In genomic region chr9:76013797-76014196, GRCh38 we compare ENCODE assay signal across 20 cellular contexts.
"Had no signal": no experiment of that assay in that cellular context is flagged by ENCODE, and none has a peak within 500 bp of the region (broad histone marks: within the 10 kb centered on the region; RNA-seq: fewer than 3 reads in every experiment).

No MANE protein-coding gene starts in this region.

- ATAC-seq: heart left ventricle; left lobe of liver; natural killer cell; psoas muscle; right cardiac atrium; stimulated activated effector memory CD8-positive, alpha-beta T cell treated with anti-CD3 and anti-CD28 coated beads, Interleukin-12 subunit alpha, Interleukin-12 subunit beta, amount 100 ng/mL, for 72 hours had no signal

- DNase-seq: dorsolateral prefrontal cortex; effector CD4-positive, alpha-beta T cell; heart left ventricle; kidney; natural killer cell; occipital lobe; ovary; posterior cingulate gyrus; psoas muscle; right cardiac atrium; sigmoid colon; stimulated activated CD4-positive, alpha-beta T cell treated with anti-CD3 and anti-CD28 coated beads, Interleukin-2, amount 100 ng/mL, for 24 hours; stimulated activated CD4-positive, alpha-beta T cell treated with anti-CD3 and anti-CD28 coated beads, Interleukin-4, amount 100 ng/mL, for 24 hours; stimulated activated naive CD4-positive, alpha-beta T cell treated with Interleukin-2 at 50 U/mL for 16 hours; stomach; thyroid gland; trophoblast cell had no signal

- H3K4me3 Mint-ChIP-seq: memory B cell; natural killer cell; stimulated activated effector memory CD8-positive, alpha-beta T cell treated with anti-CD3 and anti-CD28 coated beads, Interleukin-12 subunit alpha, Interleukin-12 subunit beta, amount 100 ng/mL, for 72 hours had no signal

- H3K9me3 Mint-ChIP-seq: natural killer cell had no signal

- H3K36me3 Mint-ChIP-seq: memory B cell; natural killer cell; stimulated activated effector memory CD8-positive, alpha-beta T cell treated with anti-CD3 and anti-CD28 coated beads, Interleukin-12 subunit alpha, Interleukin-12 subunit beta, amount 100 ng/mL, for 72 hours had no signal

- H3K4me1 Mint-ChIP-seq: memory B cell; natural killer cell; stimulated activated effector memory CD8-positive, alpha-beta T cell treated with anti-CD3 and anti-CD28 coated beads, Interleukin-12 subunit alpha, Interleukin-12 subunit beta, amount 100 ng/mL, for 72 hours had no signal

- H3K27ac Mint-ChIP-seq: memory B cell; natural killer cell; stimulated activated effector memory CD8-positive, alpha-beta T cell treated with anti-CD3 and anti-CD28 coated beads, Interleukin-12 subunit alpha, Interleukin-12 subunit beta, amount 100 ng/mL, for 72 hours had no signal
